1 cellular context compared by ENCODE assay signal in genomic region chr20:20017001-20017851, GRCh38.
TF ChIP-seq lines count a peak whose summit lies in the region.

TSS of gene NAA20 (plus strand) at chr20:20017362. CDS start at chr20:20017397, 35 bp downstream.

TF ChIP-seq in HCT116, 20 proteins besides CTCF, POLR2A, EP300 and RAD21 (continued from another document):
- TF ChIP-seq ZBTB33 (IDR thresholded peaks at IDR 0.05; ENCODE audit: extremely low read depth, insufficient replicate concordance, low read length), result no peak
- TF ChIP-seq TCF7L2 (IDR thresholded peaks at IDR 0.05; ENCODE audit: borderline replicate concordance, extremely low read depth, insufficient read depth, insufficient read length), result peak; percentile 17
- TF ChIP-seq FOSL1 (IDR thresholded peaks at IDR 0.05; ENCODE audit: low read depth), result no peak
- TF ChIP-seq ZNF274 (IDR thresholded peaks at IDR 0.05; ENCODE audit: low read depth, low read length), result no peak
- TF ChIP-seq CBX3 (IDR thresholded peaks at IDR 0.05; ENCODE audit: low read depth), result peak; percentile 24
- no peak for TF ChIP-seq CEBPB (IDR thresholded peaks at IDR 0.05; ENCODE audit: low read depth)
- peak; percentile 92 for TF ChIP-seq ZFX (IDR thresholded peaks at IDR 0.05)
